In genomic region chr2:216632952-216633615, GRCh38 we compare ENCODE assay signal across 8 cellular contexts. TPM values are rescaled to one million over a fixed set of nuclear protein-coding genes. Genes with fewer than 3 reads are reported as not detected.
DNase-seq lines count a peak whose midpoint lies in the region; ATAC-seq and TF ChIP-seq lines count a peak whose summit lies in the region.

Gene IGFBP2 (plus strand): TSS chr2:216633420. CDS start chr2:216633524, 104 bp downstream.

- H3K27me3 ChIP-seq in HUES48 (ENCODE audit: control insufficient read depth, insufficient read depth, low read length) = peaks cover 22% of the 10 kb centered on the region
- peaks cover 0 to 53% (median 29%) of the 10 kb centered on the region in 45 donors for H3K27me3 ChIP-seq in dorsolateral prefrontal cortex
- peaks cover 2% of the 10 kb centered on the region for H3K27me3 ChIP-seq in lung (ENCODE audit: control insufficient read depth, insufficient read depth)

- H3K9ac ChIP-seq in HUES48 (ENCODE audit: low read depth, low read length) = peak within 1 kb of the TSS; percentile 90

- H3K36me3 ChIP-seq in HUES48 (ENCODE audit: control insufficient read depth, insufficient read depth, low read length) = no peaks in the 10 kb centered on the region; the same call in 1 of the 2 replicates
- no peaks in the 10 kb centered on the region for H3K36me3 ChIP-seq in lung (ENCODE audit: control insufficient read depth in 2 of 2, insufficient read depth in 2 of 2, low read length in 2 of 2)

- peak within 1 kb of the TSS; percentile 80 to 82 for H3K4me3 Mint-ChIP-seq in stimulated activated naive B cell treated with anti-CD40 and anti-IgM and Interleukin-4, amounts not matched to agents 10 μg/mL and 1 μg/mL and 100 μg/mL, for 72 hours

- H3K4me3 ChIP-seq in HUES48 (ENCODE audit: low read depth, low read length) (peak within 1 kb of the TSS; percentile 76), dorsolateral prefrontal cortex (peak within 1 kb of the TSS; percentile 25 to 67 (median 52)), lung (peak within 1 kb of the TSS; percentile 36)

- H3K4me1 ChIP-seq in HUES48 (ENCODE audit: control insufficient read depth, insufficient read depth, low read length) (peaks cover 27% of the 10 kb centered on the region), lung (ENCODE audit: control insufficient read depth in 2 of 2, insufficient read depth in 2 of 2, low read length in 2 of 2) (peaks cover 0 to 17% of the 10 kb centered on the region in 2 donors)

- H3K36me3 Mint-ChIP-seq in stimulated activated naive B cell treated with anti-CD40 and anti-IgM and Interleukin-4, amounts not matched to agents 10 μg/mL and 1 μg/mL and 100 μg/mL, for 72 hours = no peaks in the 10 kb centered on the region

- peak within 1 kb of the TSS; percentile 78 for H3K27ac ChIP-seq in HUES48 (ENCODE audit: low read depth, low read length)
- H3K27ac ChIP-seq in dorsolateral prefrontal cortex = no peak within 1 kb of the TSS
- no peak within 1 kb of the TSS for H3K27ac ChIP-seq in lung (ENCODE audit: low read depth in 1 of 2, low read length in 1 of 2)

- 1 to 2% methylated on average over 34 to 70 of the region's 70 CpGs for WGBS in lung, 2 donors

- TF ChIP-seq CTCF in dorsolateral prefrontal cortex (IDR thresholded peaks at IDR 0.05 in 54 of 56, conservative IDR thresholded peaks at IDR 0.05 in 2 of 56; ENCODE audit: low read depth in 1 of 56, partially characterized antibody in 56 of 56) = no peak
- no peak for TF ChIP-seq CTCF in lung (IDR thresholded peaks at IDR 0.05; ENCODE audit: control extremely low read depth, extremely low read depth)

- H3K27ac Mint-ChIP-seq in stimulated activated naive B cell treated with anti-CD40 and anti-IgM and Interleukin-4, amounts not matched to agents 10 μg/mL and 1 μg/mL and 100 μg/mL, for 72 hours = no peak within 1 kb of the TSS

- intact Hi-C loops in dorsolateral prefrontal cortex (cut with DNase I) = no loop called here

- H3K4me1 Mint-ChIP-seq in stimulated activated naive B cell treated with anti-CD40 and anti-IgM and Interleukin-4, amounts not matched to agents 10 μg/mL and 1 μg/mL and 100 μg/mL, for 72 hours = peaks cover 20 to 28% of the 10 kb centered on the region in 2 donors

- ATAC-seq in lung (ENCODE audit: insufficient read depth, low FRiP score) (peak; percentile 17), GM19324 (IDR thresholded peaks at IDR 0.05; ENCODE audit: low FRiP score, unreplicated experiment) (no peak), GM18517 (IDR thresholded peaks at IDR 0.05; ENCODE audit: unreplicated experiment) (no peak)
- ATAC-seq in stimulated activated naive B cell treated with anti-CD40 and anti-IgM and Interleukin-4, amounts not matched to agents 10 μg/mL and 1 μg/mL and 100 μg/mL, for 72 hours (replicated peaks) = peak; percentile 41 to 51

- H3K9me3 ChIP-seq in HUES48 (ENCODE audit: control insufficient read depth, insufficient read depth, low read length) = no peaks in the 10 kb centered on the region
- no peaks in the 10 kb centered on the region for H3K9me3 ChIP-seq in lung (ENCODE audit: control insufficient read depth in 2 of 2, insufficient read depth in 1 of 2, low read length in 1 of 2)

- H3K9me3 Mint-ChIP-seq in stimulated activated naive B cell treated with anti-CD40 and anti-IgM and Interleukin-4, amounts not matched to agents 10 μg/mL and 1 μg/mL and 100 μg/mL, for 72 hours = peaks cover 0 to 2% of the 10 kb centered on the region in 2 donors

- peak; percentile 83 for DNase-seq in COLO668 (lab: John Stamatoyannopoulos, UW; ENCODE audit: unreplicated experiment)
- DNase-seq in SKM-1 (lab: John Stamatoyannopoulos, UW; ENCODE audit: unreplicated experiment) = peak; percentile 47
- peak in 3 of 10 donors; percentile 6 to 45 (median 16) for DNase-seq in dorsolateral prefrontal cortex
- DNase-seq in lung (ENCODE audit: low spot score) = no peak
- no peak for DNase-seq in stimulated activated naive B cell treated with anti-CD40 and anti-IgM and Interleukin-4, amounts not matched to agents 10 μg/mL and 1 μg/mL and 100 μg/mL, for 72 hours

- H3K27me3 Mint-ChIP-seq in stimulated activated naive B cell treated with anti-CD40 and anti-IgM and Interleukin-4, amounts not matched to agents 10 μg/mL and 1 μg/mL and 100 μg/mL, for 72 hours = peaks cover 59 to 82% of the 10 kb centered on the region in 2 donors

RNA-seq across cellular contexts. Expression of gene IGFBP2, which starts in this region (rescaled TPM):
- 10 to 100 TPM in 117 of 120 experiments, 1 to 10 TPM in 3; 7.2 to 68.9 (median 25.9) TPM for total RNA-seq in dorsolateral prefrontal cortex
- 100 to 1,000 TPM in 1 of 2 donors, 10 to 100 TPM in 1; 75.9 to 104 TPM for total RNA-seq in lung
- 10 to 100 TPM; 50.5 to 86.4 TPM for polyA plus RNA-seq in lung

Comparison
In these comparisons a context has a peak if more than half of its experiments do, and no peak if none do; other contexts are left out.
1. DNase-seq: peak in COLO668 (single experiment) and SKM-1 (single experiment); none in lung (single experiment) and stimulated activated naive B cell treated with anti-CD40 and anti-IgM and Interleukin-4, amounts not matched to agents 10 μg/mL and 1 μg/mL and 100 μg/mL, for 72 hours (single experiment).
2. ATAC-seq: peak in lung (single experiment) and stimulated activated naive B cell treated with anti-CD40 and anti-IgM and Interleukin-4, amounts not matched to agents 10 μg/mL and 1 μg/mL and 100 μg/mL, for 72 hours (2 of 2); none in GM19324 (single experiment) and GM18517 (single experiment).
3. Peak in every context shown above with its lines, with median percentiles within 50 percentile points of each other: H3K4me3 ChIP-seq.